ENCODE assay signal across 25 cellular contexts in the genomic region with DNA sequence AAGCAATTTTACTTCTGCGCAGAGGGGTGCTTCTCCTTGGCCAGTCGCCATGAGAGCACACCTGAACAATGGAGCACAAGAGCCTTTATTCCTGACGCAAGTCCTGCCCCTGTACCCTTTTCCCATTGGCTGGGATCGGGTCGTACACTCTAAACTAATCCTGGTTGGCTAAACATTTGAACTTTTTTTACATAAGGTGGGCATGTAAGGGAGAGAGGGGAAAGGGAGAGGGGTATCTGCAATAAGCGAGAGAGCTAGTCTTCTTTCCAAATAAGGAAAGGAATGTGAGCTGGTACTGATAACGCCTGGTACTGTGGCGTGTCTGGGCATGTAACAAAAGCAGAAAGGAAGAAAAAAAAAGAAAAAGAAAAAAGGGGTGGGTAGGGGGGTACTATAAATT. TPM values are rescaled to one million over a fixed set of nuclear protein-coding genes. Genes with fewer than 3 reads are reported as not detected.
DNase-seq lines count a peak whose midpoint lies in the region; ATAC-seq and TF ChIP-seq lines count a peak whose summit lies in the region.
"Had no signal": no experiment of that assay in that cellular context is flagged by ENCODE, and none has a peak within 500 bp of the region (broad histone marks: within the 10 kb centered on the region; RNA-seq: fewer than 3 reads in every experiment).

No MANE protein-coding gene starts in this region.

- H3K36me3 ChIP-seq in GM23248 (ENCODE audit: low read depth): no peaks in the 10 kb centered on the region
- no peaks in the 10 kb centered on the region for H3K36me3 ChIP-seq in body of pancreas (replicated peaks in 1 of 2; ENCODE audit: insufficient read depth in 1 of 2, low read depth in 2 of 2)
- H3K36me3 ChIP-seq: heart left ventricle, MG63, upper lobe of right lung had no signal

- H3K4me2 ChIP-seq in GM23248 (ENCODE audit: unreplicated experiment): no peak overlapping the region
- H3K4me2 ChIP-seq: PC-9, SK-N-SH had no signal

- 63 to 70% methylated on average over 7 to 8 of the region's 8 CpGs for WGBS in GM23248 (ENCODE audit: low coverage in 1 of 2, low lambda C conversion rate in 2 of 2, missing lambda C conversion rate in 2 of 2), 2 experiments
- 46 to 61% methylated on average over 8 of the region's 8 CpGs for WGBS in body of pancreas, 2 donors

- H3K9me3 ChIP-seq in GM23248 (ENCODE audit: low read depth) (no peaks in the 10 kb centered on the region), body of pancreas (no peaks in the 10 kb centered on the region)
- H3K9me3 ChIP-seq: heart left ventricle, MG63, SK-N-SH, upper lobe of right lung had no signal

- H3K79me2 ChIP-seq in GM23248 (ENCODE audit: insufficient read depth): no peaks in the 10 kb centered on the region

- no peak for TF ChIP-seq CTCF in body of pancreas (IDR thresholded peaks at IDR 0.05)

- H2AFZ ChIP-seq in GM23248: peak overlapping the region; percentile 23; the same call in 1 of the 2 replicates
- H2AFZ ChIP-seq: PC-9 had no signal

- TF ChIP-seq POLR2A in body of pancreas (IDR thresholded peaks at IDR 0.05): no peak
- no peak for TF ChIP-seq POLR2A in erythroblast (IDR thresholded peaks at IDR 0.05; ENCODE audit: low read length)

- no peak overlapping the region for H3K9ac ChIP-seq in GM23248
- H3K9ac ChIP-seq: SK-N-SH had no signal

- H3K4me1 Mint-ChIP-seq in activated CD4-positive, alpha-beta memory T cell treated with anti-CD3 and anti-CD28 coated beads, Interleukin-2, amount 10 ng/mL, durations not matched to agents 7 days and 5 days: peaks cover 6% of the 10 kb centered on the region

- in situ Hi-C loops in GM23248 (cut with MboI): loop anchor here (10.0 kb wide), 1 partner anchor 152 kb away; no protein-coding TSS in a partner anchor

- CTCF ChIA-PET in activated CD4-positive, alpha-beta memory T cell treated with anti-CD3 and anti-CD28 coated beads, Interleukin-2, amount 10 ng/mL, durations not matched to agents 7 days and 5 days (lab: Charles Lee): interaction anchor here (1.1 to 1.6 kb wide), 3 partner anchors 57 to 159 kb away, joined by 3 read pairs; no protein-coding TSS in a partner anchor

- no peaks in the 10 kb centered on the region for H3K9me3 Mint-ChIP-seq in activated CD4-positive, alpha-beta memory T cell treated with anti-CD3 and anti-CD28 coated beads, Interleukin-2, amount 10 ng/mL, durations not matched to agents 7 days and 5 days
- H3K9me3 Mint-ChIP-seq: activated naive CD4-positive, alpha-beta T cell treated with anti-CD3 and anti-CD28 coated beads, Interleukin-2, amount 10 ng/mL, durations not matched to agents 7 days and 5 days; stimulated activated naive CD8-positive, alpha-beta T cell treated with anti-CD3 and anti-CD28 coated beads, Interleukin-15, amount 100 ng/mL, for 72 hours had no signal

- DNase-seq in GM23248: no peak
- peak; percentile 89 for DNase-seq in NCI-H146 treated with DMSO at 0.1 percent for 48 hours (lab: John Stamatoyannopoulos, UW; ENCODE audit: unreplicated experiment)
- no peak for DNase-seq in body of pancreas
- DNase-seq in islet precursor cell: peak; percentile 75
- no peak for DNase-seq in activated CD4-positive, alpha-beta T cell treated with anti-CD3 and anti-CD28 coated beads for 1 hour
- DNase-seq in erythroblast (lab: John Stamatoyannopoulos, UW): no peak
- DNase-seq in NCI-H446 (lab: John Stamatoyannopoulos, UW): no peak
- DNase-seq in activated CD4-positive, alpha-beta memory T cell treated with anti-CD3 and anti-CD28 coated beads, Interleukin-2, amount 10 ng/mL, durations not matched to agents 7 days and 5 days: no peak
- DNase-seq: ACHN; activated CD4-positive, alpha-beta T cell treated with anti-CD3 and anti-CD28 coated beads for 4 hours; activated naive CD4-positive, alpha-beta T cell treated with anti-CD3 and anti-CD28 coated beads, Interleukin-2, amount 10 ng/mL, durations not matched to agents 7 days and 5 days; dermis blood vessel endothelial cell; DMS53; heart left ventricle; MG63; midbrain; NCI-H1930; NCI-H526 treated with DMSO at 0.1 percent for 48 hours; SK-N-SH; stimulated activated naive CD8-positive, alpha-beta T cell treated with anti-CD3 and anti-CD28 coated beads, Interleukin-15, amount 100 ng/mL, for 72 hours; upper lobe of right lung had no signal

- H3K27ac Mint-ChIP-seq in activated CD4-positive, alpha-beta memory T cell treated with anti-CD3 and anti-CD28 coated beads, Interleukin-2, amount 10 ng/mL, durations not matched to agents 7 days and 5 days: no peak overlapping the region
- H3K27ac Mint-ChIP-seq: activated naive CD4-positive, alpha-beta T cell treated with anti-CD3 and anti-CD28 coated beads, Interleukin-2, amount 10 ng/mL, durations not matched to agents 7 days and 5 days; CD14-positive monocyte; stimulated activated naive CD8-positive, alpha-beta T cell treated with anti-CD3 and anti-CD28 coated beads, Interleukin-15, amount 100 ng/mL, for 72 hours had no signal

- no peaks in the 10 kb centered on the region for H3K27me3 ChIP-seq in GM23248 (replicated peaks; ENCODE audit: insufficient read depth)
- no peaks in the 10 kb centered on the region for H3K27me3 ChIP-seq in body of pancreas
- H3K27me3 ChIP-seq: heart left ventricle, MG63, upper lobe of right lung had no signal

- H4K20me1 ChIP-seq in GM23248 (ENCODE audit: insufficient read depth): no peaks in the 10 kb centered on the region

- H3K27me3 Mint-ChIP-seq in activated CD4-positive, alpha-beta memory T cell treated with anti-CD3 and anti-CD28 coated beads, Interleukin-2, amount 10 ng/mL, durations not matched to agents 7 days and 5 days: no peaks in the 10 kb centered on the region
- H3K27me3 Mint-ChIP-seq: stimulated activated naive CD8-positive, alpha-beta T cell treated with anti-CD3 and anti-CD28 coated beads, Interleukin-15, amount 100 ng/mL, for 72 hours had no signal

- peak; percentile 34 for ATAC-seq in body of pancreas
- ATAC-seq: esophagus mucosa; heart left ventricle; stimulated activated naive CD8-positive, alpha-beta T cell treated with anti-CD3 and anti-CD28 coated beads, Interleukin-15, amount 100 ng/mL, for 72 hours; upper lobe of right lung had no signal

- H3F3A ChIP-seq in GM23248 (ENCODE audit: insufficient read depth): peaks cover 3% of the 10 kb centered on the region; the same call in 1 of the 2 replicates

- H3K36me3 Mint-ChIP-seq in activated CD4-positive, alpha-beta memory T cell treated with anti-CD3 and anti-CD28 coated beads, Interleukin-2, amount 10 ng/mL, durations not matched to agents 7 days and 5 days (ENCODE audit: low read depth): no peaks in the 10 kb centered on the region
- H3K36me3 Mint-ChIP-seq: activated naive CD4-positive, alpha-beta T cell treated with anti-CD3 and anti-CD28 coated beads, Interleukin-2, amount 10 ng/mL, durations not matched to agents 7 days and 5 days had no signal

- H3K9me2 ChIP-seq in GM23248 (ENCODE audit: insufficient read depth): no peaks in the 10 kb centered on the region
- H3K9me2 ChIP-seq: SK-N-SH had no signal

- intact Hi-C loops in body of pancreas (cut with DNase I): loop anchor here (5.0 kb wide), 1 partner anchor 59 kb away; no protein-coding TSS in a partner anchor

- H3K4me1 ChIP-seq in GM23248 (ENCODE audit: insufficient read depth): peaks cover 11% of the 10 kb centered on the region
- peaks cover 5% of the 10 kb centered on the region for H3K4me1 ChIP-seq in body of pancreas
- H3K4me1 ChIP-seq: upper lobe of right lung had no signal

- POLR2A ChIA-PET in activated CD4-positive, alpha-beta memory T cell treated with anti-CD3 and anti-CD28 coated beads, Interleukin-2, amount 10 ng/mL, durations not matched to agents 7 days and 5 days (lab: Charles Lee): no interaction called here

- no peak overlapping the region for H3K4me3 Mint-ChIP-seq in activated CD4-positive, alpha-beta memory T cell treated with anti-CD3 and anti-CD28 coated beads, Interleukin-2, amount 10 ng/mL, durations not matched to agents 7 days and 5 days
- H3K4me3 Mint-ChIP-seq: activated naive CD4-positive, alpha-beta T cell treated with anti-CD3 and anti-CD28 coated beads, Interleukin-2, amount 10 ng/mL, durations not matched to agents 7 days and 5 days; CD14-positive monocyte; neural crest cell; stimulated activated naive CD8-positive, alpha-beta T cell treated with anti-CD3 and anti-CD28 coated beads, Interleukin-15, amount 100 ng/mL, for 72 hours had no signal

- no peak overlapping the region for H3K4me3 ChIP-seq in GM23248
- no peak overlapping the region for H3K4me3 ChIP-seq in body of pancreas
- H3K4me3 ChIP-seq: heart left ventricle, MG63, PC-9, upper lobe of right lung had no signal

- H3K27ac ChIP-seq in GM23248 (no peak overlapping the region), body of pancreas (no peak overlapping the region)
- H3K27ac ChIP-seq: heart left ventricle, PC-9, upper lobe of right lung had no signal

RNA-seq across cellular contexts. Expression of a gene that starts 21.8 kb away (rescaled TPM):
- total RNA-seq in GM23248 (2014; rRNA removed; shearing (Covaris generic)): 4.6 and 9.4 TPM in 2 replicates
- polyA plus RNA-seq in GM23248 (2016; fragmentation: Nextera tagmentation; extraction: Ambion mirVana): 4.2 and 5.4 TPM in 2 replicates
- under 1 TPM; 0.33 to 0.52 TPM for total RNA-seq in body of pancreas
- total RNA-seq in activated CD4-positive, alpha-beta memory T cell treated with anti-CD3 and anti-CD28 coated beads, Interleukin-2, amount 10 ng/mL, durations not matched to agents 7 days and 5 days: 1 to 10 TPM; 2.4 to 2.5 TPM
- total RNA-seq: dermis blood vessel endothelial cell had no signal

Comparison
In these comparisons a context has a peak if more than half of its experiments do, and no peak if none do; other contexts are left out.
1. DNase-seq: peak in NCI-H146 treated with DMSO at 0.1 percent for 48 hours (single experiment) and islet precursor cell (single experiment); none in GM23248 (single experiment), body of pancreas (0 of 4), activated CD4-positive, alpha-beta T cell treated with anti-CD3 and anti-CD28 coated beads for 1 hour (single experiment), erythroblast (0 of 2), NCI-H446 (0 of 2) and activated CD4-positive, alpha-beta memory T cell treated with anti-CD3 and anti-CD28 coated beads, Interleukin-2, amount 10 ng/mL, durations not matched to agents 7 days and 5 days (single experiment).